Comparison of ENCODE assay signal across 9 cellular contexts in the genomic region with DNA sequence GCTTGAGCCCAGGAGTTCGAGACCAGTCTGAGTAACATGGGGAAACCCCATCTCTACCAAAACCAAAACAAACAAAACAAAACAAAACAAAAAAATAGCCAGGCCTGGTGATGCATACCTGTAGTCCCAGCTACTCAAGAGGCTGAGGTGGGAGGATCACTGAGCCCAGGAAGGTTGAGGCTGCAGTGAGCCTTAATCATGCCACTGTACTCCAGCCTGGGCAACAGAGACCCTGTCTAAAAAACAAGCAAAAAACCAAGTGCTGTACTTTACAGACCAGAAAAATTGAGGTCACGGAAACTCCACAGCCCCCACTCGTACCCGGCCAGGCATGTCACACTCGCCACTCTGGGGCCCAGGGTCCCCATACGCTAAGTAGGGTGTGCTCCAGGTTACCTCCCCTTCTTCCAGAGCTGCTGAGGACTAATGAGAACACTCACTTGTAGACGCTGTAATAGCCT. TPM values are rescaled to one million over a fixed set of nuclear protein-coding genes. Genes with fewer than 3 reads are reported as not detected.
DNase-seq lines count a peak whose midpoint lies in the region; FAIRE-seq and TF ChIP-seq lines count a peak whose summit lies in the region.
"Had no signal": no experiment of that assay in that cellular context is flagged by ENCODE, and none has a peak within 500 bp of the region (broad histone marks: within the 10 kb centered on the region; RNA-seq: fewer than 3 reads in every experiment).

No MANE protein-coding gene starts in this region.

- no peak overlapping the region for H3K4me3 Mint-ChIP-seq in MCF 10A (ENCODE audit: unreplicated experiment)

- intact Hi-C loops in MCF 10A (cut with micrococcal nuclease): no loop called here
- intact Hi-C loops in spleen (cut with DNase I; ENCODE audit: low total_unique reads): no loop called here
- intact Hi-C loops in kidney (cut with DNase I): no loop called here

- H3K27me3 Mint-ChIP-seq in MCF 10A (ENCODE audit: insufficient read depth, unreplicated experiment): no peaks in the 10 kb centered on the region

- POLR2A ChIA-PET in MCF 10A (lab: Yijun Ruan, JAX): interaction anchor here (1.1 to 6.9 kb wide), 9 partner anchors 18 to 343 kb away, joined by 3 to 59 read pairs (median 4); partner anchors contain the start of gene ATP2B4

- TF ChIP-seq CTCF in MCF 10A (IDR thresholded peaks at IDR 0.05; ENCODE audit: unreplicated experiment) (no peak), spleen (IDR thresholded peaks at IDR 0.05 in 8 of 11, conservative IDR thresholded peaks at IDR 0.05 in 3 of 11) (no peak), foreskin fibroblast (IDR thresholded peaks at IDR 0.05; ENCODE audit: low read depth, low read length) (no peak), kidney (IDR thresholded peaks at IDR 0.05; ENCODE audit: borderline replicate concordance, extremely low read depth, insufficient read depth) (no peak)

- peak overlapping the region; percentile 60 for H3K9ac ChIP-seq in HUES6 (ENCODE audit: low read length)
- H3K9ac ChIP-seq in kidney (ENCODE audit: low read length in 2 of 2): no peak overlapping the region

- TF ChIP-seq POLR2A in spleen (IDR thresholded peaks at IDR 0.05): no peak

- no peak overlapping the region; the same call in 1 of the 2 replicates for H3K27ac ChIP-seq in HUES6 (ENCODE audit: low read depth, low read length)
- peak overlapping the region in 5 of 8 donors; percentile 42 to 81 (median 64) for H3K27ac ChIP-seq in spleen
- H3K27ac ChIP-seq in kidney (ENCODE audit: low read depth in 2 of 2, low read length in 2 of 2): peak overlapping the region in 1 of 2 donors; percentile 34
- H3K27ac ChIP-seq: 22Rv1 had no signal

- 50 to 76% (median 61%) methylated on average over 7 of the region's 7 CpGs for WGBS in spleen, 5 donors

- no peaks in the 10 kb centered on the region for H3K9me3 Mint-ChIP-seq in MCF 10A (ENCODE audit: unreplicated experiment)

- H3K9me3 ChIP-seq in HUES6 (ENCODE audit: control insufficient read depth, insufficient read depth, low read depth, low read length) (no peaks in the 10 kb centered on the region), spleen (no peaks in the 10 kb centered on the region), kidney (ENCODE audit: control insufficient read depth in 1 of 2, low read length in 2 of 2) (no peaks in the 10 kb centered on the region)

- H3K27me3 ChIP-seq in HUES6 (ENCODE audit: control insufficient read depth, insufficient read depth, low read length): no peaks in the 10 kb centered on the region
- no peaks in the 10 kb centered on the region for H3K27me3 ChIP-seq in spleen (replicated peaks in 1 of 7)

- peak; percentile 13 for DNase-seq in NCI-H2227 (lab: John Stamatoyannopoulos, UW; ENCODE audit: unreplicated experiment)
- no peak for DNase-seq in NCI-H2227 treated with DMSO at 0.1 percent for 48 hours (lab: John Stamatoyannopoulos, UW)
- DNase-seq in MCF 10A (ENCODE audit: unreplicated experiment): peak; percentile 30
- no peak for DNase-seq in spleen
- no peak for DNase-seq in foreskin fibroblast
- no peak for DNase-seq in cortex of kidney (lab: John Stamatoyannopoulos, UW)
- DNase-seq in kidney: no peak

- no peak for FAIRE-seq in kidney (lab: Jason Lieb, UNC)

- H3K4me3 ChIP-seq in HUES6 (ENCODE audit: low read depth, low read length): peak overlapping the region; percentile 50
- H3K4me3 ChIP-seq in spleen: peak overlapping the region in 2 of 8 donors; percentile 36 to 64
- no peak overlapping the region for H3K4me3 ChIP-seq in foreskin fibroblast (ENCODE audit: low read depth in 1 of 2, low read length in 2 of 2)
- no peak overlapping the region for H3K4me3 ChIP-seq in kidney (ENCODE audit: low read length in 2 of 2)

- no peaks in the 10 kb centered on the region for H3K36me3 ChIP-seq in HUES6 (ENCODE audit: control insufficient read depth, insufficient read depth, low read length)
- no peaks in the 10 kb centered on the region for H3K36me3 ChIP-seq in spleen
- no peaks in the 10 kb centered on the region for H3K36me3 ChIP-seq in kidney (ENCODE audit: control insufficient read depth in 1 of 2, insufficient read depth in 2 of 2, low read length in 2 of 2)

- peaks cover 29% of the 10 kb centered on the region for H3K4me1 Mint-ChIP-seq in MCF 10A (ENCODE audit: insufficient read depth, unreplicated experiment)

- BruUV-seq in MCF 10A (replicated peaks; lab: Mats Ljungman, UMichigan): no TSS peak

- peak overlapping the region; percentile 53 for H3K27ac Mint-ChIP-seq in MCF 10A (ENCODE audit: low read depth, unreplicated experiment)

- CTCF ChIA-PET in MCF 10A (lab: Yijun Ruan, JAX): interaction anchor here (0.9 to 1.4 kb wide), 7 partner anchors 10 to 185 kb away, joined by 3 to 5 read pairs (median 4); no protein-coding TSS in a partner anchor

- H3K4me1 ChIP-seq in HUES6 (ENCODE audit: control insufficient read depth, insufficient read depth, low read length) (peaks cover 16% of the 10 kb centered on the region), spleen (peaks cover 33 to 78% (median 58%) of the 10 kb centered on the region in 6 donors), kidney (ENCODE audit: control insufficient read depth in 1 of 2, insufficient read depth in 1 of 2, low read depth in 1 of 2, low read length in 2 of 2) (peaks cover 0 to 8% of the 10 kb centered on the region in 2 donors)

- H3K36me3 Mint-ChIP-seq in MCF 10A (ENCODE audit: insufficient read depth, unreplicated experiment): no peaks in the 10 kb centered on the region

RNA-seq across cellular contexts. Expression of gene ATP2B4, which starts 22.9 kb away (rescaled TPM):
- 15.4 and 17.0 TPM in 2 replicates for total RNA-seq in MCF 10A (2022)
- 10 to 100 TPM; 34.5 to 78.5 (median 55.2) TPM for total RNA-seq in spleen
- 1 to 10 TPM; 6.2 to 8.6 (median 6.7) TPM for polyA plus RNA-seq in spleen
- 67.4 TPM for total RNA-seq in kidney
- 19.7 TPM for polyA plus RNA-seq in kidney (ENCODE audit: insufficient read depth, low read depth, low replicate concordance)

Comparison
In these comparisons a context has a peak if more than half of its experiments do, and no peak if none do; other contexts are left out.
1. DNase-seq: peak in NCI-H2227 (single experiment) and MCF 10A (single experiment); none in NCI-H2227 treated with DMSO at 0.1 percent for 48 hours (single experiment), spleen (single experiment), foreskin fibroblast (0 of 2), cortex of kidney (single experiment) and kidney (single experiment).